In genomic region chr9:20624201-20625002, GRCh38 we compare ENCODE assay signal across 8 cellular contexts. TPM values are rescaled to one million over a fixed set of nuclear protein-coding genes. Genes with fewer than 3 reads are reported as not detected.
DNase-seq lines count a peak whose midpoint lies in the region; ATAC-seq and TF ChIP-seq lines count a peak whose summit lies in the region.

No MANE protein-coding gene starts in this region.

- peak overlapping the region; percentile 88 for H3K4me2 ChIP-seq in OCI-LY3 (ENCODE audit: low read length)

- H3K79me2 ChIP-seq in OCI-LY3 (ENCODE audit: low read length): no peaks in the 10 kb centered on the region

- peaks cover 14% of the 10 kb centered on the region for H3K36me3 Mint-ChIP-seq in activated naive CD8-positive, alpha-beta T cell treated with anti-CD3 and anti-CD28 coated beads, Interleukin-2, amount 50 U/mL, for 24 hours (ENCODE audit: low read depth)

- H3K27me3 Mint-ChIP-seq in activated naive CD8-positive, alpha-beta T cell treated with anti-CD3 and anti-CD28 coated beads, Interleukin-2, amount 50 U/mL, for 24 hours: no peaks in the 10 kb centered on the region

- peak overlapping the region; percentile 98 for H3K4me3 ChIP-seq in OCI-LY3 (ENCODE audit: low read length)

- peaks cover 10% of the 10 kb centered on the region for H3K4me1 ChIP-seq in OCI-LY3 (ENCODE audit: low read length)

- peak; percentile 33 for ATAC-seq in GM18517 (IDR thresholded peaks at IDR 0.05; ENCODE audit: unreplicated experiment)
- no peak for ATAC-seq in activated naive CD8-positive, alpha-beta T cell treated with anti-CD3 and anti-CD28 coated beads, Interleukin-2, amount 50 U/mL, for 24 hours
- no peak for ATAC-seq in left cardiac atrium
- no peak for ATAC-seq in HG03039 (IDR thresholded peaks at IDR 0.05; ENCODE audit: unreplicated experiment)

- H3K27me3 ChIP-seq in OCI-LY3 (ENCODE audit: low read depth, low read length): 0 out of 2 replicates have a peak, but pooled peaks cover 16% of the 10 kb centered on the region

- no peaks in the 10 kb centered on the region for H3K9me3 Mint-ChIP-seq in activated naive CD8-positive, alpha-beta T cell treated with anti-CD3 and anti-CD28 coated beads, Interleukin-2, amount 50 U/mL, for 24 hours

- H4K20me1 ChIP-seq in OCI-LY3 (ENCODE audit: insufficient read depth, low read length): no peaks in the 10 kb centered on the region

- no peak overlapping the region for H3K27ac ChIP-seq in OCI-LY3 (ENCODE audit: low read length)

- no peaks in the 10 kb centered on the region for H3K9me3 ChIP-seq in OCI-LY3 (ENCODE audit: insufficient read depth, low read length)

- TF ChIP-seq CTCF in OCI-LY3 (IDR thresholded peaks at IDR 0.05; ENCODE audit: low read depth, low read length): peak; percentile 91

- intact Hi-C loops in left cardiac atrium (cut with DNase I): loop anchor here (5.0 to 10.0 kb wide), 5 partner anchors 260 to 700 kb away; no protein-coding TSS in a partner anchor
- intact Hi-C loops in posterior cingulate gyrus (cut with DNase I): loop anchor here (1.0 to 10.0 kb wide), 6 partner anchors 58 to 697 kb away; partner anchors contain the start of gene FOCAD

- H2AFZ ChIP-seq in OCI-LY3 (ENCODE audit: low read depth, low read length): peak overlapping the region; percentile 72

- peak overlapping the region; percentile 91 for H3K4me3 Mint-ChIP-seq in activated naive CD8-positive, alpha-beta T cell treated with anti-CD3 and anti-CD28 coated beads, Interleukin-2, amount 50 U/mL, for 24 hours

- peak overlapping the region; percentile 79; the same call in 1 of the 2 replicates for H3K9ac ChIP-seq in OCI-LY3 (ENCODE audit: low read length)

- DNase-seq in AML-193 (lab: John Stamatoyannopoulos, UW): peak; percentile 74 to 80
- peak; percentile 73 for DNase-seq in HT1080 (ENCODE audit: low read depth)
- DNase-seq in activated naive CD8-positive, alpha-beta T cell treated with anti-CD3 and anti-CD28 coated beads, Interleukin-2, amount 50 U/mL, for 24 hours: peak; percentile 54
- DNase-seq in left cardiac atrium: peak; percentile 48
- peak in 8 of 10 donors; percentile 29 to 89 (median 56) for DNase-seq in posterior cingulate gyrus

- H3K36me3 ChIP-seq in OCI-LY3 (replicated peaks; ENCODE audit: low read depth, low read length): no peaks in the 10 kb centered on the region

- H3K4me1 Mint-ChIP-seq in activated naive CD8-positive, alpha-beta T cell treated with anti-CD3 and anti-CD28 coated beads, Interleukin-2, amount 50 U/mL, for 24 hours: peaks cover 29% of the 10 kb centered on the region

- H3K27ac Mint-ChIP-seq in activated naive CD8-positive, alpha-beta T cell treated with anti-CD3 and anti-CD28 coated beads, Interleukin-2, amount 50 U/mL, for 24 hours: peak overlapping the region; percentile 88

RNA-seq across cellular contexts. Expression of gene MLLT3, which starts 2.1 kb away (rescaled TPM):
- total RNA-seq in HT1080 (2014; rRNA removed; shearing (Covaris generic)): 20.0 and 23.1 TPM in 2 replicates
- 15.7 and 15.9 TPM in 2 replicates for polyA plus RNA-seq in HT1080 (2015; cell fraction: cytosol; rRNA removed)
- 8.8 and 9.3 TPM in 2 replicates for polyA plus RNA-seq in HT1080 (2015; cell fraction: nucleus; rRNA removed)
- total RNA-seq in left cardiac atrium: 10 to 100 TPM in 1 of 2 donors, 1 to 10 TPM in 1; 5.3 to 10.2 TPM

RNA-seq across cellular contexts. Expression of gene FOCAD, which starts 59.7 kb away (rescaled TPM):
- 39.6 and 40.8 TPM in 2 replicates for total RNA-seq in HT1080 (2014; rRNA removed; shearing (Covaris generic))
- polyA plus RNA-seq in HT1080 (2015; cell fraction: cytosol; rRNA removed): 20.5 and 23.0 TPM in 2 replicates
- 47.2 and 54.7 TPM in 2 replicates for polyA plus RNA-seq in HT1080 (2015; cell fraction: nucleus; rRNA removed)
- 10 to 100 TPM; 28.8 to 34.1 TPM for total RNA-seq in left cardiac atrium
